ENCODE assay signal across 18 cellular contexts in the genomic region with DNA sequence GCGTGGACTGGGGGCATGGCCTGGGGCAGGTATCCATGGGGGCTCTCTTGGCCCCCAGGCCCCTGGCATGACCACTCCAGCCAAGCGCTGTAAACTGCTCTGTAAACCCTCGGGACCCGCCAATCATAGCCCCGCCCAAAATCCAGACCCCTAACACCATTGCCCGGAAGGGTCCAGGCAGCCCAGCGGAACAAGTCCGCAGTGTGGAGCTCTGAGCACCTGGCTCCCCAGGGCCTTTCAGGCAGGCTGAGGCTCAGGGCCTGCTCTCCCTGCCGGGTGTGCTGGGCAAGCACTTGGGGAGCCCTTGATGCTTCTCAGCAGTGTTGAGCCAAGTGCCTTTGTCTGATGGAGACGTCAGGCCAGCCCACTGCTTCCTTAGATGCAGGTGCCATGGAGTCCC.
DNase-seq lines count a peak whose midpoint lies in the region; ATAC-seq and TF ChIP-seq lines count a peak whose summit lies in the region.
"Had no signal": no experiment of that assay in that cellular context is flagged by ENCODE, and none has a peak within 500 bp of the region (broad histone marks: within the 10 kb centered on the region; RNA-seq: fewer than 3 reads in every experiment).

No MANE protein-coding gene starts in this region.

- no peak overlapping the region for H3K27ac ChIP-seq in upper lobe of left lung
- H3K27ac ChIP-seq: BLaER1 treated with 17β-estradiol and CSF1 and Interleukin-3, amounts not matched to agents 10 nM and 100 nM; PC-9; RWPE1 had no signal

- H3K27me3 ChIP-seq in upper lobe of left lung: no peaks in the 10 kb centered on the region
- H3K27me3 ChIP-seq: BLaER1 treated with 17β-estradiol and CSF1 and Interleukin-3, amounts not matched to agents 10 nM and 100 nM had no signal

- TF ChIP-seq POLR2A in upper lobe of left lung (IDR thresholded peaks at IDR 0.05): no peak

- peaks cover 16% of the 10 kb centered on the region for H3K4me1 Mint-ChIP-seq in glutamatergic neuron (ENCODE audit: low read depth, unreplicated experiment)
- no peaks in the 10 kb centered on the region for H3K4me1 Mint-ChIP-seq in activated T-cell treated with anti-CD3 and anti-CD28 coated beads, Interleukin-2, amount 50 U/mL, for 24 hours (ENCODE audit: low read depth)

- TF ChIP-seq CTCF in glutamatergic neuron (IDR thresholded peaks at IDR 0.05; ENCODE audit: partially characterized antibody, unreplicated experiment): no peak
- TF ChIP-seq CTCF in upper lobe of left lung (IDR thresholded peaks at IDR 0.05): no peak

- TF ChIP-seq EP300 in upper lobe of left lung (IDR thresholded peaks at IDR 0.05): no peak

- H3K27me3 Mint-ChIP-seq in glutamatergic neuron (ENCODE audit: unreplicated experiment): peaks cover 5% of the 10 kb centered on the region
- peaks cover 21% of the 10 kb centered on the region for H3K27me3 Mint-ChIP-seq in activated T-cell treated with anti-CD3 and anti-CD28 coated beads, Interleukin-2, amount 50 U/mL, for 24 hours

- H3K36me3 Mint-ChIP-seq in glutamatergic neuron (ENCODE audit: unreplicated experiment): no peaks in the 10 kb centered on the region
- no peaks in the 10 kb centered on the region for H3K36me3 Mint-ChIP-seq in activated T-cell treated with anti-CD3 and anti-CD28 coated beads, Interleukin-2, amount 50 U/mL, for 24 hours (ENCODE audit: low read depth)
- H3K36me3 Mint-ChIP-seq: CD8-positive, alpha-beta T cell had no signal

- ATAC-seq in upper lobe of left lung (ENCODE audit: low FRiP score in 2 of 2) (peak; percentile 5 to 21), GM18873 (IDR thresholded peaks at IDR 0.05; ENCODE audit: low FRiP score, unreplicated experiment) (no peak)
- ATAC-seq: CD8-positive, alpha-beta T cell had no signal

- H3K4me3 ChIP-seq in upper lobe of left lung: no peak overlapping the region
- H3K4me3 ChIP-seq: BLaER1 treated with 17β-estradiol and CSF1 and Interleukin-3, amounts not matched to agents 10 nM and 100 nM; HAP-1; PC-9 had no signal

- H3K4me3 Mint-ChIP-seq in glutamatergic neuron (ENCODE audit: unreplicated experiment): no peak overlapping the region
- no peak overlapping the region for H3K4me3 Mint-ChIP-seq in activated T-cell treated with anti-CD3 and anti-CD28 coated beads, Interleukin-2, amount 50 U/mL, for 24 hours
- H3K4me3 Mint-ChIP-seq: CD8-positive, alpha-beta T cell; T-helper 1 cell treated with Interleukin-12 subunit alpha and Interleukin-12 subunit beta and Interleukin-4 antibody, amounts not matched to agents 30 μg/mL and 1 μg/mL, for 36 hours had no signal

- no peaks in the 10 kb centered on the region for H3K4me1 ChIP-seq in upper lobe of left lung
- H3K4me1 ChIP-seq: HAP-1 had no signal

- H3K9me3 Mint-ChIP-seq in glutamatergic neuron (ENCODE audit: unreplicated experiment): no peaks in the 10 kb centered on the region
- no peaks in the 10 kb centered on the region for H3K9me3 Mint-ChIP-seq in activated T-cell treated with anti-CD3 and anti-CD28 coated beads, Interleukin-2, amount 50 U/mL, for 24 hours
- H3K9me3 Mint-ChIP-seq: CD8-positive, alpha-beta T cell; T-helper 1 cell treated with Interleukin-12 subunit alpha and Interleukin-12 subunit beta and Interleukin-4 antibody, amounts not matched to agents 30 μg/mL and 1 μg/mL, for 36 hours had no signal

- H3K27ac Mint-ChIP-seq in glutamatergic neuron (ENCODE audit: unreplicated experiment): no peak overlapping the region
- no peak overlapping the region for H3K27ac Mint-ChIP-seq in activated T-cell treated with anti-CD3 and anti-CD28 coated beads, Interleukin-2, amount 50 U/mL, for 24 hours
- H3K27ac Mint-ChIP-seq: CD8-positive, alpha-beta T cell; T-helper 1 cell treated with Interleukin-12 subunit alpha and Interleukin-12 subunit beta and Interleukin-4 antibody, amounts not matched to agents 30 μg/mL and 1 μg/mL, for 36 hours had no signal

- no peaks in the 10 kb centered on the region for H3K9me3 ChIP-seq in upper lobe of left lung

- peak; percentile 79 for DNase-seq in NCI-H82 (lab: John Stamatoyannopoulos, UW)
- DNase-seq in NCI-H82 treated with DMSO at 0.1 percent for 48 hours (lab: John Stamatoyannopoulos, UW; ENCODE audit: unreplicated experiment): no peak
- peak; percentile 40 for DNase-seq in NCI-H1417 treated with DMSO at 0.1 percent for 48 hours (lab: John Stamatoyannopoulos, UW)
- peak; percentile 39 for DNase-seq in glutamatergic neuron
- DNase-seq in upper lobe of left lung: no peak
- DNase-seq in activated T-cell treated with anti-CD3 and anti-CD28 coated beads, Interleukin-2, amount 50 U/mL, for 24 hours: no peak
- DNase-seq: Calu3; CD8-positive, alpha-beta T cell; IMR-90; NCI-H1436 treated with DMSO at 0.1 percent for 48 hours; NCI-H2227 treated with DMSO at 0.1 percent for 48 hours; NCI-H510A treated with DMSO at 0.1 percent for 48 hours; PC-9 had no signal

- WGBS in upper lobe of left lung, 2 donors: 20 to 71% methylated on average over 1 to 10 of the region's 10 CpGs

- no peaks in the 10 kb centered on the region for H3K36me3 ChIP-seq in upper lobe of left lung
- H3K36me3 ChIP-seq: BLaER1 treated with 17β-estradiol and CSF1 and Interleukin-3, amounts not matched to agents 10 nM and 100 nM; HAP-1 had no signal

Comparison
In these comparisons a context has a peak if more than half of its experiments do, and no peak if none do; other contexts are left out.
1. DNase-seq: peak in NCI-H82 (single experiment), NCI-H1417 treated with DMSO at 0.1 percent for 48 hours (single experiment) and glutamatergic neuron (single experiment); none in NCI-H82 treated with DMSO at 0.1 percent for 48 hours (single experiment), upper lobe of left lung (0 of 2) and activated T-cell treated with anti-CD3 and anti-CD28 coated beads, Interleukin-2, amount 50 U/mL, for 24 hours (single experiment).